1 cellular context compared by ENCODE assay signal in genomic region chr19:2363419-2363818, GRCh38.
TF ChIP-seq lines count a peak whose summit lies in the region.

No MANE protein-coding gene starts in this region.

TF ChIP-seq in GM23338, 12 proteins besides CTCF, POLR2A, EP300 and RAD21 (continued from another document):
- no peak for TF ChIP-seq EZH2 (IDR thresholded peaks at IDR 0.05; ENCODE audit: low read depth, unreplicated experiment)
- TF ChIP-seq CREB1 (CRISPR knock-in tag; IDR thresholded peaks at IDR 0.05; ENCODE audit: low read depth) = no peak
- TF ChIP-seq STAT1 (IDR thresholded peaks at IDR 0.05; ENCODE audit: unreplicated experiment) = no peak
- TF ChIP-seq ZNF331 (CRISPR knock-in tag; IDR thresholded peaks at IDR 0.05; ENCODE audit: low read depth) = no peak
- TF ChIP-seq EZH2phosphoT487 (IDR thresholded peaks at IDR 0.05; ENCODE audit: unreplicated experiment) = no peak
- TF ChIP-seq ZNF114 (CRISPR knock-in tag; IDR thresholded peaks at IDR 0.05) = no peak
- no peak for TF ChIP-seq JUNB (IDR thresholded peaks at IDR 0.05; ENCODE audit: unreplicated experiment)
- TF ChIP-seq, protein P1, sequence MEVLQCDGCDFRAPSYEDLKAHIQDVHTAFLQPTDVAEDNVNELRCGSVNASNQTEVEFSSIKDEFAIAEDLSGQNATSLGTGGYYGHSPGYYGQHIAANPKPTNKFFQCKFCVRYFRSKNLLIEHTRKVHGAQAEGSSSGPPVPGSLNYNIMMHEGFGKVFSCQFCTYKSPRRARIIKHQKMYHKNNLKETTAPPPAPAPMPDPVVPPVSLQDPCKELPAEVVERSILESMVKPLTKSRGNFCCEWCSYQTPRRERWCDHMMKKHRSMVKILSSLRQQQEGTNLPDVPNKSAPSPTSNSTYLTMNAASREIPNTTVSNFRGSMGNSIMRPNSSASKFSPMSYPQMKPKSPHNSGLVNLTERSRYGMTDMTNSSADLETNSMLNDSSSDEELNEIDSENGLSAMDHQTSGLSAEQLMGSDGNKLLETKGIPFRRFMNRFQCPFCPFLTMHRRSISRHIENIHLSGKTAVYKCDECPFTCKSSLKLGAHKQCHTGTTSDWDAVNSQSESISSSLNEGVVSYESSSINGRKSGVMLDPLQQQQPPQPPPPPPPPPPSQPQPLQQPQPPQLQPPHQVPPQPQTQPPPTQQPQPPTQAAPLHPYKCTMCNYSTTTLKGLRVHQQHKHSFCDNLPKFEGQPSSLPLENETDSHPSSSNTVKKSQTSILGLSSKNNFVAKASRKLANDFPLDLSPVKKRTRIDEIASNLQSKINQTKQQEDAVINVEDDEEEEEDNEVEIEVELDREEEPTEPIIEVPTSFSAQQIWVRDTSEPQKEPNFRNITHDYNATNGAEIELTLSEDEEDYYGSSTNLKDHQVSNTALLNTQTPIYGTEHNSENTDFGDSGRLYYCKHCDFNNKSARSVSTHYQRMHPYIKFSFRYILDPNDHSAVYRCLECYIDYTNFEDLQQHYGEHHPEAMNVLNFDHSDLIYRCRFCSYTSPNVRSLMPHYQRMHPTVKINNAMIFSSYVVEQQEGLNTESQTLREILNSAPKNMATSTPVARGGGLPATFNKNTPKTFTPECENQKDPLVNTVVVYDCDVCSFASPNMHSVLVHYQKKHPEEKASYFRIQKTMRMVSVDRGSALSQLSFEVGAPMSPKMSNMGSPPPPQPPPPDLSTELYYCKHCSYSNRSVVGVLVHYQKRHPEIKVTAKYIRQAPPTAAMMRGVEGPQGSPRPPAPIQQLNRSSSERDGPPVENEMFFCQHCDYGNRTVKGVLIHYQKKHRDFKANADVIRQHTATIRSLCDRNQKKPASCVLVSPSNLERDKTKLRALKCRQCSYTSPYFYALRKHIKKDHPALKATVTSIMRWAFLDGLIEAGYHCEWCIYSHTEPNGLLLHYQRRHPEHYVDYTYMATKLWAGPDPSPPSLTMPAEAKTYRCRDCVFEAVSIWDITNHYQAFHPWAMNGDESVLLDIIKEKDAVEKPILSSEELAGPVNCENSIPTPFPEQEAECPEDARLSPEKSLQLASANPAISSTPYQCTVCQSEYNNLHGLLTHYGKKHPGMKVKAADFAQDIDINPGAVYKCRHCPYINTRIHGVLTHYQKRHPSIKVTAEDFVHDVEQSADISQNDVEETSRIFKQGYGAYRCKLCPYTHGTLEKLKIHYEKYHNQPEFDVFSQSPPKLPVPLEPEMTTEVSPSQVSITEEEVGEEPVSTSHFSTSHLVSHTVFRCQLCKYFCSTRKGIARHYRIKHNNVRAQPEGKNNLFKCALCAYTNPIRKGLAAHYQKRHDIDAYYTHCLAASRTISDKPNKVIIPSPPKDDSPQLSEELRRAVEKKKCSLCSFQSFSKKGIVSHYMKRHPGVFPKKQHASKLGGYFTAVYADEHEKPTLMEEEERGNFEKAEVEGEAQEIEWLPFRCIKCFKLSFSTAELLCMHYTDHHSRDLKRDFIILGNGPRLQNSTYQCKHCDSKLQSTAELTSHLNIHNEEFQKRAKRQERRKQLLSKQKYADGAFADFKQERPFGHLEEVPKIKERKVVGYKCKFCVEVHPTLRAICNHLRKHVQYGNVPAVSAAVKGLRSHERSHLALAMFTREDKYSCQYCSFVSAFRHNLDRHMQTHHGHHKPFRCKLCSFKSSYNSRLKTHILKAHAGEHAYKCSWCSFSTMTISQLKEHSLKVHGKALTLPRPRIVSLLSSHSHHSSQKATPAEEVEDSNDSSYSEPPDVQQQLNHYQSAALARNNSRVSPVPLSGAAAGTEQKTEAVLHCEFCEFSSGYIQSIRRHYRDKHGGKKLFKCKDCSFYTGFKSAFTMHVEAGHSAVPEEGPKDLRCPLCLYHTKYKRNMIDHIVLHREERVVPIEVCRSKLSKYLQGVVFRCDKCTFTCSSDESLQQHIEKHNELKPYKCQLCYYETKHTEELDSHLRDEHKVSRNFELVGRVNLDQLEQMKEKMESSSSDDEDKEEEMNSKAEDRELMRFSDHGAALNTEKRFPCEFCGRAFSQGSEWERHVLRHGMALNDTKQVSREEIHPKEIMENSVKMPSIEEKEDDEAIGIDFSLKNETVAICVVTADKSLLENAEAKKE (CRISPR knock-in tag; IDR thresholded peaks at IDR 0.05) = no peak
- no peak for TF ChIP-seq NANOG (IDR thresholded peaks at IDR 0.05; ENCODE audit: borderline replicate concordance)
- TF ChIP-seq ETS1 (IDR thresholded peaks at IDR 0.05) = no peak
- TF ChIP-seq POLR2AphosphoS5 (IDR thresholded peaks at IDR 0.05; ENCODE audit: low read depth) = no peak
